In the genomic region with DNA sequence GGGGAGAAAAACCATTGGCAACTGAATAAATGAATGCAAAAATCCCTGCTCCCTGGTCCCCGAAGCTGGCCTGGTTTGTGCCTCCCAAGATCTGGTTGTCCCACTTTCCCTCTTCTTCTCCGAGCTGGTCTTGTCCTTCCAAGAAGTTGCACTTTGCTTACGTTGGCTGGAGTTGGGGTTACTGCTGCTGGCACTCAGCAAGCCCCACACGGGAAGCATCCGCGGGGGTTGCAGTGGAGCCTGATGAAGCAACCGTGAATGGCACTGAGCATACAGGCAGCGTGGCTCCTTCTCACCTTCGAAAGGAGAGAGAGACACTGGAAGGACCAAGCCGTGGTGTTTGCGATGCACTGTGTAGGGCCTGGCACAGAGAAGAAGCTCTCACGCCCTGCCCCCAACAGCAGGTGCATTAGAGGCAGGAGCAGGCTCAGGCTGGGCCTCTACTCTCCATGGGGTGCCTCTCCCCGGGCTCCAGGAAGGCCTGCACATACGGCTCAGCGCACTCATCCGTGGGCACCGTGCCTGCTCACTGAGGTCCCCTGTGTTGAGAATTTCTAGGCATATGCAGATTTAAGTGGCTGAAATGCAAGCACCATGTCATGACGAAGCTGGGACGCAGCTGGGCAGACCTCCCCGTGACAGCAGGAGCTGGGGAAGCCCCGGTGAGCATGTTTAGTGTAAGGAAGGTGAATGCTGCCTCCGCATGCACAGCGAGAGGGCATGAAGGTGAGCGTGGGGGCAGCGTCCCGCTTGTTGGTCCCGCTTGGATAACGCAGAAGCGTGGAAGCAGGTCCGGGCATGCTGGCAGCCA, we compare ENCODE assay signal across 1 cellular context.
A peak's percentile ranks its signal among the peaks of the same experiment; 100 is the strongest.
TF ChIP-seq lines count a peak whose summit lies in the region.

No MANE protein-coding gene starts in this region.

TF ChIP-seq in GM12878, 131 proteins besides CTCF, POLR2A, EP300 and RAD21 (continued from another document and continues in another):
- TF ChIP-seq, protein P1, sequence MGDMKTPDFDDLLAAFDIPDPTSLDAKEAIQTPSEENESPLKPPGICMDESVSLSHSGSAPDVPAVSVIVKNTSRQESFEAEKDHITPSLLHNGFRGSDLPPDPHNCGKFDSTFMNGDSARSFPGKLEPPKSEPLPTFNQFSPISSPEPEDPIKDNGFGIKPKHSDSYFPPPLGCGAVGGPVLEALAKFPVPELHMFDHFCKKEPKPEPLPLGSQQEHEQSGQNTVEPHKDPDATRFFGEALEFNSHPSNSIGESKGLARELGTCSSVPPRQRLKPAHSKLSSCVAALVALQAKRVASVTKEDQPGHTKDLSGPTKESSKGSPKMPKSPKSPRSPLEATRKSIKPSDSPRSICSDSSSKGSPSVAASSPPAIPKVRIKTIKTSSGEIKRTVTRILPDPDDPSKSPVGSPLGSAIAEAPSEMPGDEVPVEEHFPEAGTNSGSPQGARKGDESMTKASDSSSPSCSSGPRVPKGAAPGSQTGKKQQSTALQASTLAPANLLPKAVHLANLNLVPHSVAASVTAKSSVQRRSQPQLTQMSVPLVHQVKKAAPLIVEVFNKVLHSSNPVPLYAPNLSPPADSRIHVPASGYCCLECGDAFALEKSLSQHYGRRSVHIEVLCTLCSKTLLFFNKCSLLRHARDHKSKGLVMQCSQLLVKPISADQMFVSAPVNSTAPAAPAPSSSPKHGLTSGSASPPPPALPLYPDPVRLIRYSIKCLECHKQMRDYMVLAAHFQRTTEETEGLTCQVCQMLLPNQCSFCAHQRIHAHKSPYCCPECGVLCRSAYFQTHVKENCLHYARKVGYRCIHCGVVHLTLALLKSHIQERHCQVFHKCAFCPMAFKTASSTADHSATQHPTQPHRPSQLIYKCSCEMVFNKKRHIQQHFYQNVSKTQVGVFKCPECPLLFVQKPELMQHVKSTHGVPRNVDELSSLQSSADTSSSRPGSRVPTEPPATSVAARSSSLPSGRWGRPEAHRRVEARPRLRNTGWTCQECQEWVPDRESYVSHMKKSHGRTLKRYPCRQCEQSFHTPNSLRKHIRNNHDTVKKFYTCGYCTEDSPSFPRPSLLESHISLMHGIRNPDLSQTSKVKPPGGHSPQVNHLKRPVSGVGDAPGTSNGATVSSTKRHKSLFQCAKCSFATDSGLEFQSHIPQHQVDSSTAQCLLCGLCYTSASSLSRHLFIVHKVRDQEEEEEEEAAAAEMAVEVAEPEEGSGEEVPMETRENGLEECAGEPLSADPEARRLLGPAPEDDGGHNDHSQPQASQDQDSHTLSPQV (IDR thresholded peaks at IDR 0.05): no peak
- TF ChIP-seq MTA3 (IDR thresholded peaks at IDR 0.05; ENCODE audit: borderline replicate concordance, low read length) (no peak), CHD1 (IDR thresholded peaks at IDR 0.05; ENCODE audit: low read depth, low read length) (no peak), KAT2A (conservative IDR thresholded peaks at IDR 0.05; ENCODE audit: control insufficient read depth, low read depth, low read length) (no peak), NFXL1 (IDR thresholded peaks at IDR 0.05; ENCODE audit: borderline replicate concordance) (no peak), HDGF (IDR thresholded peaks at IDR 0.05) (no peak), SMAD5 (IDR thresholded peaks at IDR 0.05; ENCODE audit: low read depth) (no peak), NBN (IDR thresholded peaks at IDR 0.05) (no peak), NFYA (IDR thresholded peaks at IDR 0.05; ENCODE audit: borderline replicate concordance, low read depth, low read length) (no peak), ZZZ3 (IDR thresholded peaks at IDR 0.05; ENCODE audit: control insufficient read depth, insufficient read length, low read depth) (no peak), BACH1 (IDR thresholded peaks at IDR 0.05; ENCODE audit: borderline replicate concordance) (no peak), RUNX3 (IDR thresholded peaks at IDR 0.05; ENCODE audit: low read length) (no peak), SMC3 (IDR thresholded peaks at IDR 0.05; ENCODE audit: borderline replicate concordance, low read length) (no peak), EZH2 (IDR thresholded peaks at IDR 0.05; ENCODE audit: borderline replicate concordance, control insufficient read depth, low read depth, low read length) (no peak), CREM (IDR thresholded peaks at IDR 0.05; ENCODE audit: low read depth) (peak; percentile 73; the same call in 1 of the 2 replicates), PAX5 (IDR thresholded peaks at IDR 0.05; ENCODE audit: borderline replicate concordance, low read depth, low read length) (peak; percentile 47; the same call in 1 of the 2 replicates), TCF3 (IDR thresholded peaks at IDR 0.05; ENCODE audit: borderline replicate concordance, insufficient read depth, low read depth, low read length) (0 out of 2 replicates have a peak, but pooled peaks have one; percentile 38), POLR2AphosphoS5 (IDR thresholded peaks at IDR 0.05; ENCODE audit: low read length) (no peak)
- TF ChIP-seq, protein P2, sequence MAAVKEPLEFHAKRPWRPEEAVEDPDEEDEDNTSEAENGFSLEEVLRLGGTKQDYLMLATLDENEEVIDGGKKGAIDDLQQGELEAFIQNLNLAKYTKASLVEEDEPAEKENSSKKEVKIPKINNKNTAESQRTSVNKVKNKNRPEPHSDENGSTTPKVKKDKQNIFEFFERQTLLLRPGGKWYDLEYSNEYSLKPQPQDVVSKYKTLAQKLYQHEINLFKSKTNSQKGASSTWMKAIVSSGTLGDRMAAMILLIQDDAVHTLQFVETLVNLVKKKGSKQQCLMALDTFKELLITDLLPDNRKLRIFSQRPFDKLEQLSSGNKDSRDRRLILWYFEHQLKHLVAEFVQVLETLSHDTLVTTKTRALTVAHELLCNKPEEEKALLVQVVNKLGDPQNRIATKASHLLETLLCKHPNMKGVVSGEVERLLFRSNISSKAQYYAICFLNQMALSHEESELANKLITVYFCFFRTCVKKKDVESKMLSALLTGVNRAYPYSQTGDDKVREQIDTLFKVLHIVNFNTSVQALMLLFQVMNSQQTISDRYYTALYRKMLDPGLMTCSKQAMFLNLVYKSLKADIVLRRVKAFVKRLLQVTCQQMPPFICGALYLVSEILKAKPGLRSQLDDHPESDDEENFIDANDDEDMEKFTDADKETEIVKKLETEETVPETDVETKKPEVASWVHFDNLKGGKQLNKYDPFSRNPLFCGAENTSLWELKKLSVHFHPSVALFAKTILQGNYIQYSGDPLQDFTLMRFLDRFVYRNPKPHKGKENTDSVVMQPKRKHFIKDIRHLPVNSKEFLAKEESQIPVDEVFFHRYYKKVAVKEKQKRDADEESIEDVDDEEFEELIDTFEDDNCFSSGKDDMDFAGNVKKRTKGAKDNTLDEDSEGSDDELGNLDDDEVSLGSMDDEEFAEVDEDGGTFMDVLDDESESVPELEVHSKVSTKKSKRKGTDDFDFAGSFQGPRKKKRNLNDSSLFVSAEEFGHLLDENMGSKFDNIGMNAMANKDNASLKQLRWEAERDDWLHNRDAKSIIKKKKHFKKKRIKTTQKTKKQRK (IDR thresholded peaks at IDR 0.05; ENCODE audit: low read depth, low read length): no peak
- TF ChIP-seq, protein P3, sequence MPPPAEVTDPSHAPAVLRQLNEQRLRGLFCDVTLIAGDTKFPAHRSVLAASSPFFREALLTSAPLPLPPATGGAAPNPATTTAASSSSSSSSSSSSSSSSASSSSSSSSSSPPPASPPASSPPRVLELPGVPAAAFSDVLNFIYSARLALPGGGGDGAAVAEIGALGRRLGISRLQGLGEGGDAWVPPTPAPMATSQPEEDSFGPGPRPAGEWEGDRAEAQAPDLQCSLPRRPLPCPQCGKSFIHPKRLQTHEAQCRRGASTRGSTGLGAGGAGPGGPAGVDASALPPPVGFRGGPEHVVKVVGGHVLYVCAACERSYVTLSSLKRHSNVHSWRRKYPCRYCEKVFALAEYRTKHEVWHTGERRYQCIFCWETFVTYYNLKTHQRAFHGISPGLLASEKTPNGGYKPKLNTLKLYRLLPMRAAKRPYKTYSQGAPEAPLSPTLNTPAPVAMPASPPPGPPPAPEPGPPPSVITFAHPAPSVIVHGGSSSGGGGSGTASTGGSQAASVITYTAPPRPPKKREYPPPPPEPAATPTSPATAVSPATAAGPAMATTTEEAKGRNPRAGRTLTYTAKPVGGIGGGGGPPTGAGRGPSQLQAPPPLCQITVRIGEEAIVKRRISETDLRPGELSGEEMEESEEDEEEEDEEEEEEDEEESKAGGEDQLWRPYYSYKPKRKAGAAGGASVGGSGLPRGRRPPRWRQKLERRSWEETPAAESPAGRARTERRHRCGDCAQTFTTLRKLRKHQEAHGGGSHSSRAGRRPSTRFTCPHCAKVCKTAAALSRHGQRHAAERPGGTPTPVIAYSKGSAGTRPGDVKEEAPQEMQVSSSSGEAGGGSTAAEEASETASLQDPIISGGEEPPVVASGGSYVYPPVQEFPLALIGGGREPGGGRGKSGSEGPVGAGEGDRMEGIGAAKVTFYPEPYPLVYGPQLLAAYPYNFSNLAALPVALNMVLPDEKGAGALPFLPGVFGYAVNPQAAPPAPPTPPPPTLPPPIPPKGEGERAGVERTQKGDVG (CRISPR knock-in tag; IDR thresholded peaks at IDR 0.05): no peak
- TF ChIP-seq, protein P4, sequence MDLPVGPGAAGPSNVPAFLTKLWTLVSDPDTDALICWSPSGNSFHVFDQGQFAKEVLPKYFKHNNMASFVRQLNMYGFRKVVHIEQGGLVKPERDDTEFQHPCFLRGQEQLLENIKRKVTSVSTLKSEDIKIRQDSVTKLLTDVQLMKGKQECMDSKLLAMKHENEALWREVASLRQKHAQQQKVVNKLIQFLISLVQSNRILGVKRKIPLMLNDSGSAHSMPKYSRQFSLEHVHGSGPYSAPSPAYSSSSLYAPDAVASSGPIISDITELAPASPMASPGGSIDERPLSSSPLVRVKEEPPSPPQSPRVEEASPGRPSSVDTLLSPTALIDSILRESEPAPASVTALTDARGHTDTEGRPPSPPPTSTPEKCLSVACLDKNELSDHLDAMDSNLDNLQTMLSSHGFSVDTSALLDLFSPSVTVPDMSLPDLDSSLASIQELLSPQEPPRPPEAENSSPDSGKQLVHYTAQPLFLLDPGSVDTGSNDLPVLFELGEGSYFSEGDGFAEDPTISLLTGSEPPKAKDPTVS (IDR thresholded peaks at IDR 0.05; ENCODE audit: low read depth, low read length): no peak
- TF ChIP-seq, protein P5, sequence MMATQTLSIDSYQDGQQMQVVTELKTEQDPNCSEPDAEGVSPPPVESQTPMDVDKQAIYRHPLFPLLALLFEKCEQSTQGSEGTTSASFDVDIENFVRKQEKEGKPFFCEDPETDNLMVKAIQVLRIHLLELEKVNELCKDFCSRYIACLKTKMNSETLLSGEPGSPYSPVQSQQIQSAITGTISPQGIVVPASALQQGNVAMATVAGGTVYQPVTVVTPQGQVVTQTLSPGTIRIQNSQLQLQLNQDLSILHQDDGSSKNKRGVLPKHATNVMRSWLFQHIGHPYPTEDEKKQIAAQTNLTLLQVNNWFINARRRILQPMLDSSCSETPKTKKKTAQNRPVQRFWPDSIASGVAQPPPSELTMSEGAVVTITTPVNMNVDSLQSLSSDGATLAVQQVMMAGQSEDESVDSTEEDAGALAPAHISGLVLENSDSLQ (IDR thresholded peaks at IDR 0.05): 0 out of 2 replicates have a peak, but pooled peaks have one; percentile 15
- TF ChIP-seq, protein P6, sequence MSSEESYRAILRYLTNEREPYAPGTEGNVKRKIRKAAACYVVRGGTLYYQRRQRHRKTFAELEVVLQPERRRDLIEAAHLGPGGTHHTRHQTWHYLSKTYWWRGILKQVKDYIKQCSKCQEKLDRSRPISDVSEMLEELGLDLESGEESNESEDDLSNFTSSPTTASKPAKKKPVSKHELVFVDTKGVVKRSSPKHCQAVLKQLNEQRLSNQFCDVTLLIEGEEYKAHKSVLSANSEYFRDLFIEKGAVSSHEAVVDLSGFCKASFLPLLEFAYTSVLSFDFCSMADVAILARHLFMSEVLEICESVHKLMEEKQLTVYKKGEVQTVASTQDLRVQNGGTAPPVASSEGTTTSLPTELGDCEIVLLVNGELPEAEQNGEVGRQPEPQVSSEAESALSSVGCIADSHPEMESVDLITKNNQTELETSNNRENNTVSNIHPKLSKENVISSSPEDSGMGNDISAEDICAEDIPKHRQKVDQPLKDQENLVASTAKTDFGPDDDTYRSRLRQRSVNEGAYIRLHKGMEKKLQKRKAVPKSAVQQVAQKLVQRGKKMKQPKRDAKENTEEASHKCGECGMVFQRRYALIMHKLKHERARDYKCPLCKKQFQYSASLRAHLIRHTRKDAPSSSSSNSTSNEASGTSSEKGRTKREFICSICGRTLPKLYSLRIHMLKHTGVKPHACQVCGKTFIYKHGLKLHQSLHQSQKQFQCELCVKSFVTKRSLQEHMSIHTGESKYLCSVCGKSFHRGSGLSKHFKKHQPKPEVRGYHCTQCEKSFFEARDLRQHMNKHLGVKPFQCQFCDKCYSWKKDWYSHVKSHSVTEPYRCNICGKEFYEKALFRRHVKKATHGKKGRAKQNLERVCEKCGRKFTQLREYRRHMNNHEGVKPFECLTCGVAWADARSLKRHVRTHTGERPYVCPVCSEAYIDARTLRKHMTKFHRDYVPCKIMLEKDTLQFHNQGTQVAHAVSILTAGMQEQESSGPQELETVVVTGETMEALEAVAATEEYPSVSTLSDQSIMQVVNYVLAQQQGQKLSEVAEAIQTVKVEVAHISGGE (CRISPR knock-in tag; IDR thresholded peaks at IDR 0.05): no peak
- TF ChIP-seq, protein P7, sequence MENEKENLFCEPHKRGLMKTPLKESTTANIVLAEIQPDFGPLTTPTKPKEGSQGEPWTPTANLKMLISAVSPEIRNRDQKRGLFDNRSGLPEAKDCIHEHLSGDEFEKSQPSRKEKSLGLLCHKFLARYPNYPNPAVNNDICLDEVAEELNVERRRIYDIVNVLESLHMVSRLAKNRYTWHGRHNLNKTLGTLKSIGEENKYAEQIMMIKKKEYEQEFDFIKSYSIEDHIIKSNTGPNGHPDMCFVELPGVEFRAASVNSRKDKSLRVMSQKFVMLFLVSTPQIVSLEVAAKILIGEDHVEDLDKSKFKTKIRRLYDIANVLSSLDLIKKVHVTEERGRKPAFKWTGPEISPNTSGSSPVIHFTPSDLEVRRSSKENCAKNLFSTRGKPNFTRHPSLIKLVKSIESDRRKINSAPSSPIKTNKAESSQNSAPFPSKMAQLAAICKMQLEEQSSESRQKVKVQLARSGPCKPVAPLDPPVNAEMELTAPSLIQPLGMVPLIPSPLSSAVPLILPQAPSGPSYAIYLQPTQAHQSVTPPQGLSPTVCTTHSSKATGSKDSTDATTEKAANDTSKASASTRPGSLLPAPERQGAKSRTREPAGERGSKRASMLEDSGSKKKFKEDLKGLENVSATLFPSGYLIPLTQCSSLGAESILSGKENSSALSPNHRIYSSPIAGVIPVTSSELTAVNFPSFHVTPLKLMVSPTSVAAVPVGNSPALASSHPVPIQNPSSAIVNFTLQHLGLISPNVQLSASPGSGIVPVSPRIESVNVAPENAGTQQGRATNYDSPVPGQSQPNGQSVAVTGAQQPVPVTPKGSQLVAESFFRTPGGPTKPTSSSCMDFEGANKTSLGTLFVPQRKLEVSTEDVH (IDR thresholded peaks at IDR 0.05; ENCODE audit: low read depth, partially characterized antibody): no peak
